ENCODE assay signal across 16 cellular contexts in genomic region chr11:64379817-64380709, GRCh38.
"Had no signal": no experiment of that assay in that cellular context is flagged by ENCODE, and none has a peak within 500 bp of the region (broad histone marks: within the 10 kb centered on the region; RNA-seq: fewer than 3 reads in every experiment).

No MANE protein-coding gene starts in this region.

- H3K4me1 ChIP-seq: lower lobe of right lung had no signal

- H3K36me3 ChIP-seq: lower lobe of right lung, sigmoid colon had no signal

- H3K36me3 Mint-ChIP-seq: activated CD4-positive, alpha-beta memory T cell treated with anti-CD3 and anti-CD28 coated beads for 36 hours; activated naive CD8-positive, alpha-beta T cell treated with anti-CD3 and anti-CD28 coated beads, Interleukin-2, amount 10 ng/mL, durations not matched to agents 7 days and 5 days; immature natural killer cell; naive thymus-derived CD4-positive, alpha-beta T cell; type B pancreatic cell had no signal

- H3K27me3 ChIP-seq: dorsolateral prefrontal cortex, sigmoid colon had no signal

- H3K27ac Mint-ChIP-seq: activated CD4-positive, alpha-beta memory T cell treated with anti-CD3 and anti-CD28 coated beads for 36 hours; activated naive CD8-positive, alpha-beta T cell treated with anti-CD3 and anti-CD28 coated beads, Interleukin-2, amount 10 ng/mL, durations not matched to agents 7 days and 5 days; activated T-cell treated with anti-CD3 and anti-CD28 coated beads, Interleukin-2, amount 50 U/mL, for 72 hours; immature natural killer cell; naive thymus-derived CD4-positive, alpha-beta T cell; T-helper 17 cell; type B pancreatic cell had no signal

- ATAC-seq: activated T-cell treated with anti-CD3 and anti-CD28 coated beads, Interleukin-2, amount 50 U/mL, for 72 hours; lower lobe of right lung; naive thymus-derived CD4-positive, alpha-beta T cell; psoas muscle; T-helper 17 cell had no signal

- H3K4me3 ChIP-seq: lower lobe of right lung, psoas muscle, sigmoid colon had no signal

- DNase-seq: activated CD4-positive, alpha-beta memory T cell treated with anti-CD3 and anti-CD28 coated beads for 36 hours; activated CD4-positive, CD25-positive, alpha-beta regulatory T cell treated with anti-CD3 and anti-CD28 coated beads, Interleukin-2, amount 50 U/mL, for 72 hours; activated naive CD8-positive, alpha-beta T cell treated with anti-CD3 and anti-CD28 coated beads, Interleukin-2, amount 10 ng/mL, durations not matched to agents 7 days and 5 days; activated T-cell treated with anti-CD3 and anti-CD28 coated beads, Interleukin-2, amount 50 U/mL, for 72 hours; anterior cingulate cortex; immature natural killer cell; left cardiac atrium; lower lobe of right lung; naive thymus-derived CD4-positive, alpha-beta T cell; occipital lobe; psoas muscle; sigmoid colon; stimulated activated naive CD4-positive, alpha-beta T cell treated with Interleukin-2 at 50 U/mL for 16 hours; T-helper 17 cell had no signal

- H3K9me3 Mint-ChIP-seq: activated CD4-positive, alpha-beta memory T cell treated with anti-CD3 and anti-CD28 coated beads for 36 hours; activated naive CD8-positive, alpha-beta T cell treated with anti-CD3 and anti-CD28 coated beads, Interleukin-2, amount 10 ng/mL, durations not matched to agents 7 days and 5 days; activated T-cell treated with anti-CD3 and anti-CD28 coated beads, Interleukin-2, amount 50 U/mL, for 72 hours; immature natural killer cell; naive thymus-derived CD4-positive, alpha-beta T cell; type B pancreatic cell had no signal

- H3K9me3 ChIP-seq: lower lobe of right lung, psoas muscle, sigmoid colon had no signal

- H3K4me1 Mint-ChIP-seq: activated naive CD8-positive, alpha-beta T cell treated with anti-CD3 and anti-CD28 coated beads, Interleukin-2, amount 10 ng/mL, durations not matched to agents 7 days and 5 days; immature natural killer cell; naive thymus-derived CD4-positive, alpha-beta T cell; T-helper 17 cell had no signal

- H3K27ac ChIP-seq: lower lobe of right lung, psoas muscle, sigmoid colon had no signal

- H3K27me3 Mint-ChIP-seq: activated CD4-positive, alpha-beta memory T cell treated with anti-CD3 and anti-CD28 coated beads for 36 hours; type B pancreatic cell had no signal

- H3K4me3 Mint-ChIP-seq: activated CD4-positive, alpha-beta memory T cell treated with anti-CD3 and anti-CD28 coated beads for 36 hours; activated naive CD8-positive, alpha-beta T cell treated with anti-CD3 and anti-CD28 coated beads, Interleukin-2, amount 10 ng/mL, durations not matched to agents 7 days and 5 days; activated T-cell treated with anti-CD3 and anti-CD28 coated beads, Interleukin-2, amount 50 U/mL, for 72 hours; immature natural killer cell; naive thymus-derived CD4-positive, alpha-beta T cell; T-helper 17 cell; type B pancreatic cell had no signal
